In the genomic region with DNA sequence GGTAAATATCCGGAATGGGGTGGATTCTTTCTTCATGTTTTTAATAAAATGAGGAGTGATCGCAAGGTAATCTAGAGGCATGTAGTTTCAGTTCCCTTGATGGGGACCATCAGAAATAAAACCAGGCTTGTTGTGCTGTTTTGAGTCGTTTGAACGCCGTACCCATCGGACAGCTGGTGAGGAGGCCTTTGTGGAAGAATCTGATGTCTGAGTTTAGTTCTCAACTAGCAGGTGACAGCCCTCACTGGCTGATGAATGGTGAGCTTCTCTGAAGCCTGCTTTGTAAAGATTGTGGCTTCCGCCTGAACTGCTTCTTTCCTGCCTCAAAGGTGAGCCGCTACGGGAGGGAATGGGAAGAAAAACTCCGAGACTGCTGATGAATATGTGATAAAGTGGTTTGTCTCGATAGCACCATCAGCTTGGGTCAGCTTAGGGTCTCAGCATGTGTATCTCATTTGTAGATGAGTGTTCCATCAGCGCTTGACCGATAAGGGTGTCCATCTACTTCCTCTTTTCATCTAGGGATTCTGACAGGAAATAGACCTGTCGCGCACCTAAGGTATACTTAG, we compare ENCODE assay signal across 8 cellular contexts. TPM values are rescaled to one million over a fixed set of nuclear protein-coding genes. Genes with fewer than 3 reads are reported as not detected.
A peak's percentile ranks its signal among the peaks of the same experiment; 100 is the strongest.
DNase-seq lines count a peak whose midpoint lies in the region; ATAC-seq, FAIRE-seq and TF ChIP-seq lines count a peak whose summit lies in the region.

No MANE protein-coding gene starts in this region.

- intact Hi-C loops in CD14-positive monocyte (cut with micrococcal nuclease), result loop anchor here (2.0 to 5.0 kb wide), 3 partner anchors 65 to 80 kb away; no protein-coding TSS in a partner anchor

- H3K4me3 Mint-ChIP-seq in CD14-positive monocyte, result peak overlapping the region; percentile 86 to 95

- peak overlapping the region; percentile 87 to 95 (median 93) for H3K27ac Mint-ChIP-seq in CD14-positive monocyte

- TF ChIP-seq CTCF in CD14-positive monocyte (IDR thresholded peaks at IDR 0.05), result no peak
- TF ChIP-seq CTCF in fibroblast of villous mesenchyme (IDR thresholded peaks at IDR 0.05; ENCODE audit: insufficient read depth, low read depth, low read length), result no peak

- H3K4me1 Mint-ChIP-seq in CD14-positive monocyte, result peaks cover 26% of the 10 kb centered on the region

- H3K4me3 ChIP-seq in fibroblast of villous mesenchyme (ENCODE audit: low read depth, low read length), result peak overlapping the region; percentile 93

- DNase-seq in CD14-positive monocyte (ENCODE audit: low spot score) (no peak), GM19239 (ENCODE audit: insufficient read length, low spot score) (no peak), LHCN-M2 (ENCODE audit: low read depth) (peak; percentile 35), activated T-cell treated with anti-CD3 and anti-CD28 coated beads for 24 hours (ENCODE audit: low read depth) (peak; percentile 15), fibroblast of villous mesenchyme (ENCODE audit: low read depth) (no peak), retina (peak; percentile 15), NCI-H526 treated with DMSO at 0.1 percent for 48 hours (lab: John Stamatoyannopoulos, UW) (no peak)

- peaks cover 9 to 18% of the 10 kb centered on the region in 2 donors for H3K36me3 Mint-ChIP-seq in CD14-positive monocyte

- peak; percentile 72 for FAIRE-seq in GM19239 (lab: Jason Lieb, UNC)

- H3K9me3 Mint-ChIP-seq in CD14-positive monocyte, result peaks cover 0 to 2% (median 0%) of the 10 kb centered on the region in 7 donors

- H3K27me3 Mint-ChIP-seq in CD14-positive monocyte (ENCODE audit: low read depth in 3 of 3), result peaks cover 0 to 1% (median 0%) of the 10 kb centered on the region in 3 donors

- no peak for ATAC-seq in HG03135 (IDR thresholded peaks at IDR 0.05; ENCODE audit: unreplicated experiment)

RNA-seq across cellular contexts. Expression of a gene that starts 1.0 kb away (rescaled TPM):
- 10 to 100 TPM; 67.5 to 78.3 TPM for polyA plus RNA-seq in CD14-positive monocyte
- total RNA-seq in LHCN-M2 (2014; rRNA removed), result 153 and 170 TPM in 2 replicates
- 62.2 TPM for polyA plus RNA-seq in LHCN-M2 (2012)
- 78.9 and 123 TPM in 2 replicates for total RNA-seq in fibroblast of villous mesenchyme

Comparison
In these comparisons a context has a peak if more than half of its experiments do, and no peak if none do; other contexts are left out.
1. DNase-seq: peak in LHCN-M2 (single experiment), activated T-cell treated with anti-CD3 and anti-CD28 coated beads for 24 hours (single experiment) and retina (single experiment); none in CD14-positive monocyte (single experiment), GM19239 (single experiment), fibroblast of villous mesenchyme (single experiment) and NCI-H526 treated with DMSO at 0.1 percent for 48 hours (single experiment).